Comparison of ENCODE assay signal across 9 cellular contexts in genomic region chr2:169583494-169583893, GRCh38. TPM values are rescaled to one million over a fixed set of nuclear protein-coding genes. Genes with fewer than 3 reads are reported as not detected.
DNase-seq lines count a peak whose midpoint lies in the region; ATAC-seq and TF ChIP-seq lines count a peak whose summit lies in the region.
"Had no signal": no experiment of that assay in that cellular context is flagged by ENCODE, and none has a peak within 500 bp of the region (broad histone marks: within the 10 kb centered on the region; RNA-seq: fewer than 3 reads in every experiment).

No MANE protein-coding gene starts in this region.

- no peak for DNase-seq in Caco-2
- DNase-seq in esophagus muscularis mucosa (ENCODE audit: extremely low spot score) = no peak
- DNase-seq in omental fat pad (ENCODE audit: low spot score) = no peak
- DNase-seq in NAMALWA (ENCODE audit: low spot score) = no peak
- no peak for DNase-seq in activated T-cell treated with anti-CD3 and anti-CD28 coated beads, Interleukin-2, amount 50 U/mL, for 4 hours

- no peak for TF ChIP-seq EP300 in esophagus muscularis mucosa (IDR thresholded peaks at IDR 0.05)

- ATAC-seq in GM21529 (IDR thresholded peaks at IDR 0.05; ENCODE audit: unreplicated experiment) (no peak), omental fat pad (ENCODE audit: low FRiP score) (no peak)
- no peak for ATAC-seq in activated T-cell treated with anti-CD3 and anti-CD28 coated beads, Interleukin-2, amount 50 U/mL, for 4 hours

- no peaks in the 10 kb centered on the region for H3K9me2 ChIP-seq in OCI-LY1 (ENCODE audit: low read depth, low read length)

- peaks cover 38% of the 10 kb centered on the region for H3K79me2 ChIP-seq in OCI-LY1 (ENCODE audit: insufficient read depth, low read length)

- peaks cover 8% of the 10 kb centered on the region for H3K9me3 Mint-ChIP-seq in Caco-2 (ENCODE audit: unreplicated experiment)
- peaks cover 3% of the 10 kb centered on the region for H3K9me3 Mint-ChIP-seq in activated T-cell treated with anti-CD3 and anti-CD28 coated beads, Interleukin-2, amount 50 U/mL, for 4 hours

- TF ChIP-seq CTCF in Caco-2 (IDR thresholded peaks at IDR 0.05; ENCODE audit: insufficient read depth in 1 of 2, low read depth in 1 of 2, low read length in 1 of 2, severe bottlenecking in 1 of 2, unreplicated experiment in 1 of 2) = no peak
- TF ChIP-seq CTCF in OCI-LY1 (IDR thresholded peaks at IDR 0.05; ENCODE audit: low read length) = no peak
- TF ChIP-seq CTCF in esophagus muscularis mucosa (IDR thresholded peaks at IDR 0.05) = no peak
- TF ChIP-seq CTCF in omental fat pad (IDR thresholded peaks at IDR 0.05) = no peak

- H3K9ac ChIP-seq in OCI-LY1 (ENCODE audit: low read length) (no peak overlapping the region), rectal smooth muscle tissue (ENCODE audit: low read length) (no peak overlapping the region)

- H3K36me3 ChIP-seq in Caco-2 (ENCODE audit: control insufficient read depth, insufficient read depth, low read length) (no peaks in the 10 kb centered on the region), OCI-LY1 (ENCODE audit: insufficient read depth, low read length) (peaks cover 10% of the 10 kb centered on the region), esophagus muscularis mucosa (no peaks in the 10 kb centered on the region), rectal smooth muscle tissue (ENCODE audit: control insufficient read depth, insufficient read depth, low read length) (peaks cover 3% of the 10 kb centered on the region)

- intact Hi-C loops in Caco-2 (cut with micrococcal nuclease; ENCODE audit: unreplicated experiment) (no loop called here), esophagus muscularis mucosa (cut with DNase I) (loop anchor here (10.0 kb wide), 1 partner anchor 111 kb away; the partner anchor contains the start of genes CFAP210 and PHOSPHO2)

- H3K9me3 ChIP-seq in Caco-2 (peaks cover 12% of the 10 kb centered on the region), OCI-LY1 (ENCODE audit: low read length) (peaks cover 3% of the 10 kb centered on the region; the same call in 1 of the 2 replicates), esophagus muscularis mucosa (no peaks in the 10 kb centered on the region)
- H3K9me3 ChIP-seq: SJSA1 had no signal

- no peaks in the 10 kb centered on the region for H3K27me3 Mint-ChIP-seq in Caco-2 (ENCODE audit: insufficient read depth, unreplicated experiment)
- H3K27me3 Mint-ChIP-seq in activated T-cell treated with anti-CD3 and anti-CD28 coated beads, Interleukin-2, amount 50 U/mL, for 4 hours (ENCODE audit: low read depth) = peaks cover 3% of the 10 kb centered on the region

- BruUV-seq in Caco-2 (replicated peaks; lab: Mats Ljungman, UMichigan) = no TSS peak

- H3K27ac ChIP-seq in OCI-LY1 (ENCODE audit: low read depth, low read length, poor library complexity, severe bottlenecking) (no peak overlapping the region), esophagus muscularis mucosa (replicated peaks in 1 of 4) (peak overlapping the region; percentile 94 to 96 (median 95)), rectal smooth muscle tissue (ENCODE audit: low read depth, low read length) (peak overlapping the region; percentile 97)

- H4K20me1 ChIP-seq in OCI-LY1 (ENCODE audit: insufficient read depth, low read length) = no peaks in the 10 kb centered on the region

- WGBS in esophagus muscularis mucosa = 96% methylated on average over 5 of the region's 5 CpGs

- H3K4me1 Mint-ChIP-seq in Caco-2 (ENCODE audit: low read depth, unreplicated experiment) = peaks cover 4% of the 10 kb centered on the region
- H3K4me1 Mint-ChIP-seq in activated T-cell treated with anti-CD3 and anti-CD28 coated beads, Interleukin-2, amount 50 U/mL, for 4 hours (ENCODE audit: low read depth) = peaks cover 32% of the 10 kb centered on the region

- no peaks in the 10 kb centered on the region for H3F3A ChIP-seq in OCI-LY1 (ENCODE audit: insufficient read depth, low read length)

- peak overlapping the region; percentile 99 for H3K4me3 Mint-ChIP-seq in Caco-2 (ENCODE audit: unreplicated experiment)
- H3K4me3 Mint-ChIP-seq in activated T-cell treated with anti-CD3 and anti-CD28 coated beads, Interleukin-2, amount 50 U/mL, for 4 hours = no peak overlapping the region

- CTCF ChIA-PET in Caco-2 (lab: Charles Lee) = no interaction called here

- H3K4me3 ChIP-seq in Caco-2 (ENCODE audit: low read depth, low read length) (no peak overlapping the region), OCI-LY1 (ENCODE audit: low read depth, low read length, poor library complexity, severe bottlenecking) (peak overlapping the region; percentile 79), esophagus muscularis mucosa (no peak overlapping the region), rectal smooth muscle tissue (ENCODE audit: low read length) (no peak overlapping the region)

- POLR2A ChIA-PET in Caco-2 (lab: Charles Lee) = interaction anchor here (0.7 kb wide), 1 partner anchor 10 kb away, joined by 3 read pairs; the partner anchor contains the start of gene FASTKD1

- H3K27ac Mint-ChIP-seq in Caco-2 (ENCODE audit: unreplicated experiment) = peak overlapping the region; percentile 99

- H2AFZ ChIP-seq in OCI-LY1 (ENCODE audit: low read length) = no peak overlapping the region; the same call in 1 of the 2 replicates

- peaks cover 26% of the 10 kb centered on the region for H3K36me3 Mint-ChIP-seq in Caco-2 (ENCODE audit: insufficient read depth, unreplicated experiment)
- no peaks in the 10 kb centered on the region for H3K36me3 Mint-ChIP-seq in activated T-cell treated with anti-CD3 and anti-CD28 coated beads, Interleukin-2, amount 50 U/mL, for 4 hours (ENCODE audit: insufficient read depth)

- peak overlapping the region; percentile 98 for H3K4me2 ChIP-seq in OCI-LY1 (ENCODE audit: low read length)

- peaks cover 8% of the 10 kb centered on the region for H3K4me1 ChIP-seq in Caco-2
- H3K4me1 ChIP-seq in OCI-LY1 (ENCODE audit: insufficient read depth, low read length, severe bottlenecking) = peaks cover 13% of the 10 kb centered on the region
- H3K4me1 ChIP-seq in esophagus muscularis mucosa = peaks cover 26 to 29% (median 28%) of the 10 kb centered on the region in 4 donors
- peaks cover 6% of the 10 kb centered on the region for H3K4me1 ChIP-seq in rectal smooth muscle tissue (ENCODE audit: control insufficient read depth, insufficient read depth, low read length)

- TF ChIP-seq POLR2A in esophagus muscularis mucosa (IDR thresholded peaks at IDR 0.05; ENCODE audit: low read depth) = no peak

- H3K27me3 ChIP-seq in Caco-2 (replicated peaks; ENCODE audit: control insufficient read depth, insufficient read depth, low read length) (no peaks in the 10 kb centered on the region), OCI-LY1 (ENCODE audit: insufficient read depth, low read length) (no peaks in the 10 kb centered on the region), esophagus muscularis mucosa (no peaks in the 10 kb centered on the region), rectal smooth muscle tissue (ENCODE audit: control insufficient read depth, insufficient read depth, low read length) (no peaks in the 10 kb centered on the region)
- H3K27me3 ChIP-seq: SJSA1 had no signal

RNA-seq across cellular contexts. Expression of gene PPIG, which starts 0.7 kb away (rescaled TPM):
- total RNA-seq in Caco-2 (2022) (60.3 and 68.9 TPM in 2 replicates), esophagus muscularis mucosa (10 to 100 TPM; 26.5 to 48.6 (median 34.5) TPM), omental fat pad (10 to 100 TPM; 30.2 to 32.5 (median 30.7) TPM)
- total RNA-seq in activated T-cell treated with anti-CD3 and anti-CD28 coated beads, Interleukin-2, amount 50 U/mL, for 4 hours = 10 to 100 TPM; 55.2 to 57.8 (median 57.8) TPM

RNA-seq across cellular contexts. Expression of gene FASTKD1, which starts 9.8 kb away (rescaled TPM):
- total RNA-seq in Caco-2 (2022) (27.6 and 36.8 TPM in 2 replicates), esophagus muscularis mucosa (10 to 100 TPM in 2 of 4 donors, 1 to 10 TPM in 2; 8.3 to 15.4 (median 11.0) TPM), omental fat pad (10 to 100 TPM; 11.7 to 23.1 (median 16.9) TPM)
- 10 to 100 TPM; 37.2 to 47.3 (median 42.1) TPM for total RNA-seq in activated T-cell treated with anti-CD3 and anti-CD28 coated beads, Interleukin-2, amount 50 U/mL, for 4 hours
